1 cellular context compared by ENCODE assay signal in the genomic region with DNA sequence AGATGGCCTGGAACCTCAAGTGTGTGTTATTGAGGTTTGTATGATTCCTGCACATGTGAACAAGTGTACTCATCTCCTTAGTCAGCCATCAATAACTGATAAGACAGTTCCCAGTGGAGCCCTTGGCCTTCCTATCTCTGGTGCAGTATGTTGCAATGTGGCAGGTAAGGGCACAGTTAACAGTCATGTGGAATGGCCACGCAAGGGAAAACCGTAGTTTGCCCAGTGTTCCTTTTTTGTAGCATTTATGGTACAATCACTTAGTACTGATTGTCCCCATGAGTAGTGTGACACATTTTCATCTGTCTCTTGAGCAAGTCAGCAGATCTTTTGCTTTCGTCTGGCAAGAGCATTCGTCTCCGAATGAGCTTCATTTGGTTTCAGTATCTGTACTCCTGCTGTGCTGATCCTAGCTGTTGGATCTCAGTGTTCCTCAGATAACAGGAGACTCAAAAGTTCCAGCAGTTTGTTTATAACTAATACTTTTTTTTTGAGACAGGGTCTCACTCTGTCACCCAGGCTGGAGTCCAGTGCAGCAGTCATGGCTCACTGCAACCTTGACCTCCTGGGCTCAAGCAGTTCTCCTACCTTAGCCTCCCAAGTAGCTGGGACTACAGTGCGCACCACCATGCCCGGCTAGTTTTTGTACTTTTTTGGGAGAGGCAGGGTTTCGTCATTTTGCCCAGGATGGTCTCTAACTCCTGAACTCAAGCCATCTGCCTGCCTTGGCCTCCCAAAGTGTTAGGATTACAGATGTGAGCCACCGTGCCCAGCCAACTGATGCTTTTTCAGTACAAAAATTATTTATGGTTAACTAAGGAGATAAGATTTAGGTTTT.
TF ChIP-seq lines count a peak whose summit lies in the region.

No MANE protein-coding gene starts in this region.

TF ChIP-seq in liver, 16 proteins besides CTCF, POLR2A, EP300 and RAD21 (continued from another document):
- TF ChIP-seq, protein P1, sequence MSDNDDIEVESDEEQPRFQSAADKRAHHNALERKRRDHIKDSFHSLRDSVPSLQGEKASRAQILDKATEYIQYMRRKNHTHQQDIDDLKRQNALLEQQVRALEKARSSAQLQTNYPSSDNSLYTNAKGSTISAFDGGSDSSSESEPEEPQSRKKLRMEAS (IDR thresholded peaks at IDR 0.05) = peak; percentile 68
- no peak for TF ChIP-seq ATF3 (IDR thresholded peaks at IDR 0.05)
- no peak for TF ChIP-seq REST (IDR thresholded peaks at IDR 0.05)
- peak; percentile 64 to 85 for TF ChIP-seq RXRA (IDR thresholded peaks at IDR 0.05)
- TF ChIP-seq GABPA (IDR thresholded peaks at IDR 0.05 in 1 of 2, conservative IDR thresholded peaks at IDR 0.05 in 1 of 2) = no peak
- peak; percentile 55 for TF ChIP-seq TAF1 (conservative IDR thresholded peaks at IDR 0.05)
- peak; percentile 49 to 79 for TF ChIP-seq HNF4A (conservative IDR thresholded peaks at IDR 0.05)
- no peak for TF ChIP-seq FOXA2 (IDR thresholded peaks at IDR 0.05)
- peak in 1 of 2 donors; percentile 32 for TF ChIP-seq EGR1 (IDR thresholded peaks at IDR 0.05; ENCODE audit: low read depth in 2 of 2)
- TF ChIP-seq NR2F2 (IDR thresholded peaks at IDR 0.05) = no peak
- TF ChIP-seq ZBTB33 (IDR thresholded peaks at IDR 0.05) = peak; percentile 21
- peak; percentile 59 for TF ChIP-seq SP1 (IDR thresholded peaks at IDR 0.05)
- TF ChIP-seq YY1 (IDR thresholded peaks at IDR 0.05) = peak; percentile 73
TF ChIP-seq in liver: peak in this region for 9.
